Comparison of ENCODE assay signal across 36 cellular contexts in genomic region chr16:9723136-9723535, GRCh38.
"Had no signal": no experiment of that assay in that cellular context is flagged by ENCODE, and none has a peak within 500 bp of the region (broad histone marks: within the 10 kb centered on the region; RNA-seq: fewer than 3 reads in every experiment).

No MANE protein-coding gene starts in this region.

- H3K27ac ChIP-seq: ascending aorta, cardiac muscle cell, VCaP had no signal

- H3K36me3 Mint-ChIP-seq: activated CD4-positive, alpha-beta memory T cell treated with anti-CD3 and anti-CD28 coated beads for 36 hours; activated naive CD4-positive, alpha-beta T cell treated with anti-CD3 and anti-CD28 coated beads, Interleukin-2, amount 10 ng/mL, durations not matched to agents 7 days and 5 days; activated naive CD4-positive, alpha-beta T cell treated with anti-CD3 and anti-CD28 coated beads, Interleukin-2, amount 50 U/mL, for 24 hours; activated naive CD8-positive, alpha-beta T cell; activated naive CD8-positive, alpha-beta T cell treated with anti-CD3 and anti-CD28 coated beads, Interleukin-2, amount 10 ng/mL, durations not matched to agents 7 days and 5 days; brain had no signal

- DNase-seq: activated B cell treated with CpG ODN at 0.5 μM for 24 hours; activated CD4-positive, alpha-beta memory T cell treated with anti-CD3 and anti-CD28 coated beads for 36 hours; activated CD4-positive, alpha-beta T cell treated with anti-CD3 and anti-CD28 coated beads for 4 hours; activated CD4-positive, alpha-beta T cell treated with anti-CD3 and anti-CD28 coated beads, Interleukin-2, amount 10 ng/mL, durations not matched to agents 24 days and 14 days; activated CD4-positive, alpha-beta T cell treated with anti-CD3 and anti-CD28 coated beads, Interleukin-2, amount 50 U/mL, for 1 hour; activated CD4-positive, alpha-beta T cell treated with anti-CD3 and anti-CD28 coated beads, Interleukin-2, amount 50 U/mL, for 4 hours; activated CD4-positive, CD25-positive, alpha-beta regulatory T cell treated with anti-CD3 and anti-CD28 coated beads, Interleukin-2, amount 50 U/mL, for 72 hours; activated CD8-positive, alpha-beta memory T cell treated with anti-CD3 and anti-CD28 coated beads, Interleukin-2, amount 50 U/mL, for 4 hours; activated CD8-positive, alpha-beta T cell treated with anti-CD3 and anti-CD28 coated beads for 36 hours; activated effector memory CD4-positive, alpha-beta T cell treated with anti-CD3 and anti-CD28 coated beads, Interleukin-2, amount 50 U/mL, for 16 hours; activated gamma-delta T cell treated with Interleukin-2 at 50 U/mL for 16 hours; activated naive CD4-positive, alpha-beta T cell; activated naive CD4-positive, alpha-beta T cell treated with anti-CD3 and anti-CD28 coated beads, Interleukin-2, amount 10 ng/mL, durations not matched to agents 7 days and 5 days; activated naive CD8-positive, alpha-beta T cell treated with anti-CD3 and anti-CD28 coated beads, Interleukin-2, amount 10 ng/mL, durations not matched to agents 7 days and 5 days; activated naive CD8-positive, alpha-beta T cell treated with anti-CD3 and anti-CD28 coated beads, Interleukin-2, amount 50 U/mL, for 24 hours; activated T-cell treated with anti-CD3 and anti-CD28 coated beads for 4 hours; activated T-cell treated with anti-CD3 and anti-CD28 coated beads, Interleukin-2, amount 50 U/mL, for 1 hour; activated T-cell treated with anti-CD3 and anti-CD28 coated beads, Interleukin-2, amount 50 U/mL, for 4 hours; activated T-cell treated with anti-CD3 and anti-CD28 coated beads, Interleukin-2, amount 50 U/mL, for 72 hours; amygdala; anterior cingulate cortex; caudate nucleus; cerebellar nuclear complex; T-helper 2 cell; T-helper 9 cell had no signal

- ATAC-seq: activated CD8-positive, alpha-beta T cell treated with anti-CD3 and anti-CD28 coated beads for 36 hours; activated naive CD8-positive, alpha-beta T cell treated with anti-CD3 and anti-CD28 coated beads, Interleukin-2, amount 50 U/mL, for 24 hours; activated T-cell treated with anti-CD3 and anti-CD28 coated beads, Interleukin-2, amount 50 U/mL, for 4 hours; activated T-cell treated with anti-CD3 and anti-CD28 coated beads, Interleukin-2, amount 50 U/mL, for 72 hours; activated T-helper 17 cell treated with anti-CD3 and anti-CD28 coated beads, Interleukin-2, amount 50 U/mL, for 72 hours had no signal

- H3K4me1 ChIP-seq: ascending aorta had no signal

- H3K27me3 Mint-ChIP-seq: activated B cell treated with CpG ODN at 0.5 μM for 24 hours; activated CD4-positive, alpha-beta memory T cell treated with anti-CD3 and anti-CD28 coated beads for 36 hours; activated CD4-positive, alpha-beta T cell treated with anti-CD3 and anti-CD28 coated beads, Interleukin-2, amount 10 ng/mL, durations not matched to agents 24 days and 14 days; activated CD8-positive, alpha-beta T cell treated with anti-CD3 and anti-CD28 coated beads for 36 hours; activated naive CD4-positive, alpha-beta T cell treated with anti-CD3 and anti-CD28 coated beads, Interleukin-2, amount 10 ng/mL, durations not matched to agents 7 days and 5 days; activated naive CD4-positive, alpha-beta T cell treated with anti-CD3 and anti-CD28 coated beads, Interleukin-2, amount 50 U/mL, for 24 hours; activated naive CD8-positive, alpha-beta T cell treated with anti-CD3 and anti-CD28 coated beads, Interleukin-2, amount 10 ng/mL, durations not matched to agents 7 days and 5 days; activated naive CD8-positive, alpha-beta T cell treated with anti-CD3 and anti-CD28 coated beads, Interleukin-2, amount 50 U/mL, for 24 hours; activated T-helper 17 cell treated with anti-CD3 and anti-CD28 coated beads, Interleukin-2, amount 50 U/mL, for 72 hours; central memory CD8-positive, alpha-beta T cell had no signal

- H3K4me1 Mint-ChIP-seq: activated B cell treated with CpG ODN at 0.5 μM for 24 hours; activated CD4-positive, alpha-beta T cell treated with anti-CD3 and anti-CD28 coated beads, Interleukin-2, amount 10 ng/mL, durations not matched to agents 24 days and 14 days; activated naive CD4-positive, alpha-beta T cell treated with anti-CD3 and anti-CD28 coated beads, Interleukin-2, amount 10 ng/mL, durations not matched to agents 7 days and 5 days; activated naive CD4-positive, alpha-beta T cell treated with anti-CD3 and anti-CD28 coated beads, Interleukin-2, amount 50 U/mL, for 24 hours; activated naive CD8-positive, alpha-beta T cell treated with anti-CD3 and anti-CD28 coated beads, Interleukin-2, amount 10 ng/mL, durations not matched to agents 7 days and 5 days; activated naive CD8-positive, alpha-beta T cell treated with anti-CD3 and anti-CD28 coated beads, Interleukin-2, amount 50 U/mL, for 24 hours; activated T-helper 17 cell treated with anti-CD3 and anti-CD28 coated beads, Interleukin-2, amount 50 U/mL, for 72 hours; brain; central memory CD8-positive, alpha-beta T cell had no signal

- H3K27me3 ChIP-seq: ascending aorta, cardiac muscle cell had no signal

- H3K4me3 ChIP-seq: ascending aorta, cardiac muscle cell had no signal

- H3K9me3 ChIP-seq: ascending aorta had no signal

- H3K9me3 Mint-ChIP-seq: activated B cell treated with CpG ODN at 0.5 μM for 24 hours; activated CD4-positive, alpha-beta memory T cell treated with anti-CD3 and anti-CD28 coated beads for 36 hours; activated CD4-positive, alpha-beta T cell treated with anti-CD3 and anti-CD28 coated beads, Interleukin-2, amount 10 ng/mL, durations not matched to agents 24 days and 14 days; activated naive CD4-positive, alpha-beta T cell treated with anti-CD3 and anti-CD28 coated beads, Interleukin-2, amount 50 U/mL, for 24 hours; activated naive CD8-positive, alpha-beta T cell treated with anti-CD3 and anti-CD28 coated beads, Interleukin-2, amount 10 ng/mL, durations not matched to agents 7 days and 5 days; activated naive CD8-positive, alpha-beta T cell treated with anti-CD3 and anti-CD28 coated beads, Interleukin-2, amount 50 U/mL, for 24 hours; activated T-helper 1 cell treated with anti-CD3 and anti-CD28 coated beads, Interleukin-12 subunit alpha, Interleukin-12 subunit beta, Interleukin-2, Interleukin-4 antibody, amounts not matched to agents 30 ng/mL and 10 ng/mL and 1 ng/mL, durations not matched to agents 14 hours and 24 hours and 36 hours; activated T-helper 17 cell treated with anti-CD3 and anti-CD28 coated beads, Interleukin-2, amount 50 U/mL, for 72 hours; T-helper 2 cell treated with Interferon-gamma antibody and Interleukin-4, amounts not matched to agents 5 μg/mL and 100 μg/mL, for 36 hours had no signal

- H3K27ac Mint-ChIP-seq: activated B cell treated with CpG ODN at 0.5 μM for 24 hours; activated CD4-positive, alpha-beta memory T cell treated with anti-CD3 and anti-CD28 coated beads for 36 hours; activated CD4-positive, alpha-beta T cell treated with anti-CD3 and anti-CD28 coated beads, Interleukin-2, amount 10 ng/mL, durations not matched to agents 24 days and 14 days; activated CD8-positive, alpha-beta T cell treated with anti-CD3 and anti-CD28 coated beads for 36 hours; activated naive CD4-positive, alpha-beta T cell treated with anti-CD3 and anti-CD28 coated beads, Interleukin-2, amount 10 ng/mL, durations not matched to agents 7 days and 5 days; activated naive CD4-positive, alpha-beta T cell treated with anti-CD3 and anti-CD28 coated beads, Interleukin-2, amount 50 U/mL, for 24 hours; activated naive CD8-positive, alpha-beta T cell; activated naive CD8-positive, alpha-beta T cell treated with anti-CD3 and anti-CD28 coated beads, Interleukin-2, amount 10 ng/mL, durations not matched to agents 7 days and 5 days; activated naive CD8-positive, alpha-beta T cell treated with anti-CD3 and anti-CD28 coated beads, Interleukin-2, amount 50 U/mL, for 24 hours; activated T-cell treated with anti-CD3 and anti-CD28 coated beads, Interleukin-2, amount 50 U/mL, for 72 hours; activated T-helper 1 cell treated with anti-CD3 and anti-CD28 coated beads, Interleukin-12 subunit alpha, Interleukin-12 subunit beta, Interleukin-2, Interleukin-4 antibody, amounts not matched to agents 30 ng/mL and 10 ng/mL and 1 ng/mL, durations not matched to agents 14 hours and 24 hours and 36 hours; activated T-helper 17 cell treated with anti-CD3 and anti-CD28 coated beads, Interleukin-2, amount 50 U/mL, for 72 hours; brain; T-helper 1 cell treated with Interleukin-12 subunit alpha and Interleukin-12 subunit beta and Interleukin-4 antibody, amounts not matched to agents 30 μg/mL and 1 μg/mL, for 36 hours; T-helper 2 cell treated with Interferon-gamma antibody and Interleukin-4, amounts not matched to agents 5 μg/mL and 100 μg/mL, for 36 hours had no signal

- H3K36me3 ChIP-seq: ascending aorta, cardiac muscle cell had no signal

- H3K4me3 Mint-ChIP-seq: activated B cell treated with CpG ODN at 0.5 μM for 24 hours; activated CD4-positive, alpha-beta memory T cell treated with anti-CD3 and anti-CD28 coated beads for 36 hours; activated CD4-positive, alpha-beta T cell treated with anti-CD3 and anti-CD28 coated beads, Interleukin-2, amount 10 ng/mL, durations not matched to agents 24 days and 14 days; activated CD8-positive, alpha-beta T cell treated with anti-CD3 and anti-CD28 coated beads for 36 hours; activated naive CD4-positive, alpha-beta T cell treated with anti-CD3 and anti-CD28 coated beads, Interleukin-2, amount 10 ng/mL, durations not matched to agents 7 days and 5 days; activated naive CD4-positive, alpha-beta T cell treated with anti-CD3 and anti-CD28 coated beads, Interleukin-2, amount 50 U/mL, for 24 hours; activated naive CD8-positive, alpha-beta T cell; activated naive CD8-positive, alpha-beta T cell treated with anti-CD3 and anti-CD28 coated beads, Interleukin-2, amount 10 ng/mL, durations not matched to agents 7 days and 5 days; activated naive CD8-positive, alpha-beta T cell treated with anti-CD3 and anti-CD28 coated beads, Interleukin-2, amount 50 U/mL, for 24 hours; activated T-cell treated with anti-CD3 and anti-CD28 coated beads, Interleukin-2, amount 50 U/mL, for 4 hours; activated T-cell treated with anti-CD3 and anti-CD28 coated beads, Interleukin-2, amount 50 U/mL, for 72 hours; activated T-helper 1 cell treated with anti-CD3 and anti-CD28 coated beads, Interleukin-12 subunit alpha, Interleukin-12 subunit beta, Interleukin-2, Interleukin-4 antibody, amounts not matched to agents 30 ng/mL and 10 ng/mL and 1 ng/mL, durations not matched to agents 14 hours and 24 hours and 36 hours; activated T-helper 17 cell treated with anti-CD3 and anti-CD28 coated beads, Interleukin-2, amount 50 U/mL, for 72 hours; brain; central memory CD8-positive, alpha-beta T cell; T-helper 1 cell treated with Interleukin-12 subunit alpha and Interleukin-12 subunit beta and Interleukin-4 antibody, amounts not matched to agents 30 μg/mL and 1 μg/mL, for 36 hours; T-helper 2 cell treated with Interferon-gamma antibody and Interleukin-4, amounts not matched to agents 5 μg/mL and 100 μg/mL, for 36 hours had no signal
